ENCODE assay signal across 1 cellular context in the genomic region with DNA sequence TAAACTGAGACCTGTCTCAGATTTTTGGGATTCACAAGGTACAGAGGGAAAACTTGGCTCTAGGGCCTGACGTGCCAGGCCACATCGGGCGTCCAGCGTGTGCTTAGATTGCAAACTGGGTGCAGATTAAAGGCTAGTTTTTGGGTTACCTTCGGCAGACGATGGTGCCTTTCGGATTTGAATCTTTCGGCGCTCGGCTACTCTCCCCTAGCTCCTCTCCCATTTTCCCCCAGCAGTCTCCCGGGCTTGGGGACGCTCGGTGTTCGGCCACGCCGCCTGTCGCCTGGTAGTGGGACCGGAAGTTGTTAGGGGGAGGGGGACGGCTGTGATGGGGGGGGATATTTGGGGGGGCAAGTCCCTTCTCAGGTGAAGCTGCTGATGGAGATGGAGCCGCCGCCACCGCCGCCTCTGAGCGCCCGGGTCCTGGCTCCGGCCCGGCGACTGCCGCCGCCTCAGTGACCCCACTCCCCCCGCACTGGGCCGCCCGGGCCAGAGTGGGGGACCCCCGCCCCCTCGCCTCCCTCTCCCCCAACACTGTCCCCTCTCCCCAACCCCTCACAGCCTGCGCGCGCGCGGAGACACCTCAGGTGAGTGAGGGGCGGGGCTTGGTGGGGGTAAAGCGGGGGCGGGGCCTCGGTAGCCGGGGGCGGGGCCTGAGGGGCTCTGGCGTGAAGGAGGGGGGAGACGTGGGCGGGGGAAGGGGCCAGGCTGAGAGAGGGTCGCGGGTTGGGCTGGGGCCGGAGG.
TF ChIP-seq lines count a peak whose summit lies in the region.

No MANE protein-coding gene starts in this region.

TF ChIP-seq in GM12878, 131 proteins besides CTCF, POLR2A, EP300 and RAD21 (continued from another document and continues in another):
- TF ChIP-seq, protein P1, sequence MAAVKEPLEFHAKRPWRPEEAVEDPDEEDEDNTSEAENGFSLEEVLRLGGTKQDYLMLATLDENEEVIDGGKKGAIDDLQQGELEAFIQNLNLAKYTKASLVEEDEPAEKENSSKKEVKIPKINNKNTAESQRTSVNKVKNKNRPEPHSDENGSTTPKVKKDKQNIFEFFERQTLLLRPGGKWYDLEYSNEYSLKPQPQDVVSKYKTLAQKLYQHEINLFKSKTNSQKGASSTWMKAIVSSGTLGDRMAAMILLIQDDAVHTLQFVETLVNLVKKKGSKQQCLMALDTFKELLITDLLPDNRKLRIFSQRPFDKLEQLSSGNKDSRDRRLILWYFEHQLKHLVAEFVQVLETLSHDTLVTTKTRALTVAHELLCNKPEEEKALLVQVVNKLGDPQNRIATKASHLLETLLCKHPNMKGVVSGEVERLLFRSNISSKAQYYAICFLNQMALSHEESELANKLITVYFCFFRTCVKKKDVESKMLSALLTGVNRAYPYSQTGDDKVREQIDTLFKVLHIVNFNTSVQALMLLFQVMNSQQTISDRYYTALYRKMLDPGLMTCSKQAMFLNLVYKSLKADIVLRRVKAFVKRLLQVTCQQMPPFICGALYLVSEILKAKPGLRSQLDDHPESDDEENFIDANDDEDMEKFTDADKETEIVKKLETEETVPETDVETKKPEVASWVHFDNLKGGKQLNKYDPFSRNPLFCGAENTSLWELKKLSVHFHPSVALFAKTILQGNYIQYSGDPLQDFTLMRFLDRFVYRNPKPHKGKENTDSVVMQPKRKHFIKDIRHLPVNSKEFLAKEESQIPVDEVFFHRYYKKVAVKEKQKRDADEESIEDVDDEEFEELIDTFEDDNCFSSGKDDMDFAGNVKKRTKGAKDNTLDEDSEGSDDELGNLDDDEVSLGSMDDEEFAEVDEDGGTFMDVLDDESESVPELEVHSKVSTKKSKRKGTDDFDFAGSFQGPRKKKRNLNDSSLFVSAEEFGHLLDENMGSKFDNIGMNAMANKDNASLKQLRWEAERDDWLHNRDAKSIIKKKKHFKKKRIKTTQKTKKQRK (IDR thresholded peaks at IDR 0.05; ENCODE audit: low read depth, low read length), result peak; percentile 49; the same call in 1 of the 2 replicates
- TF ChIP-seq MEF2A (IDR thresholded peaks at IDR 0.05; ENCODE audit: insufficient read depth, low read depth, low read length), result no peak
- TF ChIP-seq BMI1 (IDR thresholded peaks at IDR 0.05; ENCODE audit: borderline replicate concordance), result no peak
- TF ChIP-seq, protein P2, sequence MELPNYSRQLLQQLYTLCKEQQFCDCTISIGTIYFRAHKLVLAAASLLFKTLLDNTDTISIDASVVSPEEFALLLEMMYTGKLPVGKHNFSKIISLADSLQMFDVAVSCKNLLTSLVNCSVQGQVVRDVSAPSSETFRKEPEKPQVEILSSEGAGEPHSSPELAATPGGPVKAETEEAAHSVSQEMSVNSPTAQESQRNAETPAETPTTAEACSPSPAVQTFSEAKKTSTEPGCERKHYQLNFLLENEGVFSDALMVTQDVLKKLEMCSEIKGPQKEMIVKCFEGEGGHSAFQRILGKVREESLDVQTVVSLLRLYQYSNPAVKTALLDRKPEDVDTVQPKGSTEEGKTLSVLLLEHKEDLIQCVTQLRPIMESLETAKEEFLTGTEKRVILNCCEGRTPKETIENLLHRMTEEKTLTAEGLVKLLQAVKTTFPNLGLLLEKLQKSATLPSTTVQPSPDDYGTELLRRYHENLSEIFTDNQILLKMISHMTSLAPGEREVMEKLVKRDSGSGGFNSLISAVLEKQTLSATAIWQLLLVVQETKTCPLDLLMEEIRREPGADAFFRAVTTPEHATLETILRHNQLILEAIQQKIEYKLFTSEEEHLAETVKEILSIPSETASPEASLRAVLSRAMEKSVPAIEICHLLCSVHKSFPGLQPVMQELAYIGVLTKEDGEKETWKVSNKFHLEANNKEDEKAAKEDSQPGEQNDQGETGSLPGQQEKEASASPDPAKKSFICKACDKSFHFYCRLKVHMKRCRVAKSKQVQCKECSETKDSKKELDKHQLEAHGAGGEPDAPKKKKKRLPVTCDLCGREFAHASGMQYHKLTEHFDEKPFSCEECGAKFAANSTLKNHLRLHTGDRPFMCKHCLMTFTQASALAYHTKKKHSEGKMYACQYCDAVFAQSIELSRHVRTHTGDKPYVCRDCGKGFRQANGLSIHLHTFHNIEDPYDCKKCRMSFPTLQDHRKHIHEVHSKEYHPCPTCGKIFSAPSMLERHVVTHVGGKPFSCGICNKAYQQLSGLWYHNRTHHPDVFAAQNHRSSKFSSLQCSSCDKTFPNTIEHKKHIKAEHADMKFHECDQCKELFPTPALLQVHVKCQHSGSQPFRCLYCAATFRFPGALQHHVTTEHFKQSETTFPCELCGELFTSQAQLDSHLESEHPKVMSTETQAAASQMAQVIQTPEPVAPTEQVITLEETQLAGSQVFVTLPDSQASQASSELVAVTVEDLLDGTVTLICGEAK (IDR thresholded peaks at IDR 0.05; ENCODE audit: borderline replicate concordance), result peak; percentile 47; the same call in 1 of the 2 replicates
- TF ChIP-seq, protein P3, sequence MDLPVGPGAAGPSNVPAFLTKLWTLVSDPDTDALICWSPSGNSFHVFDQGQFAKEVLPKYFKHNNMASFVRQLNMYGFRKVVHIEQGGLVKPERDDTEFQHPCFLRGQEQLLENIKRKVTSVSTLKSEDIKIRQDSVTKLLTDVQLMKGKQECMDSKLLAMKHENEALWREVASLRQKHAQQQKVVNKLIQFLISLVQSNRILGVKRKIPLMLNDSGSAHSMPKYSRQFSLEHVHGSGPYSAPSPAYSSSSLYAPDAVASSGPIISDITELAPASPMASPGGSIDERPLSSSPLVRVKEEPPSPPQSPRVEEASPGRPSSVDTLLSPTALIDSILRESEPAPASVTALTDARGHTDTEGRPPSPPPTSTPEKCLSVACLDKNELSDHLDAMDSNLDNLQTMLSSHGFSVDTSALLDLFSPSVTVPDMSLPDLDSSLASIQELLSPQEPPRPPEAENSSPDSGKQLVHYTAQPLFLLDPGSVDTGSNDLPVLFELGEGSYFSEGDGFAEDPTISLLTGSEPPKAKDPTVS (IDR thresholded peaks at IDR 0.05; ENCODE audit: low read depth, low read length), result no peak
- TF ChIP-seq SREBF2 (IDR thresholded peaks at IDR 0.05; ENCODE audit: low read length), result no peak
- TF ChIP-seq, protein P4, sequence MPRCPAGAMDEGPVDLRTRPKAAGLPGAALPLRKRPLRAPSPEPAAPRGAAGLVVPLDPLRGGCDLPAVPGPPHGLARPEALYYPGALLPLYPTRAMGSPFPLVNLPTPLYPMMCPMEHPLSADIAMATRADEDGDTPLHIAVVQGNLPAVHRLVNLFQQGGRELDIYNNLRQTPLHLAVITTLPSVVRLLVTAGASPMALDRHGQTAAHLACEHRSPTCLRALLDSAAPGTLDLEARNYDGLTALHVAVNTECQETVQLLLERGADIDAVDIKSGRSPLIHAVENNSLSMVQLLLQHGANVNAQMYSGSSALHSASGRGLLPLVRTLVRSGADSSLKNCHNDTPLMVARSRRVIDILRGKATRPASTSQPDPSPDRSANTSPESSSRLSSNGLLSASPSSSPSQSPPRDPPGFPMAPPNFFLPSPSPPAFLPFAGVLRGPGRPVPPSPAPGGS (IDR thresholded peaks at IDR 0.05; ENCODE audit: borderline replicate concordance, insufficient read depth, low read depth, low read length, poor library complexity, severe bottlenecking), result no peak
- no peak for TF ChIP-seq BCL11A (IDR thresholded peaks at IDR 0.05; ENCODE audit: low read depth, low read length)
- no peak for TF ChIP-seq POLR2AphosphoS5 (IDR thresholded peaks at IDR 0.05; ENCODE audit: low read length)
- TF ChIP-seq, protein P5, sequence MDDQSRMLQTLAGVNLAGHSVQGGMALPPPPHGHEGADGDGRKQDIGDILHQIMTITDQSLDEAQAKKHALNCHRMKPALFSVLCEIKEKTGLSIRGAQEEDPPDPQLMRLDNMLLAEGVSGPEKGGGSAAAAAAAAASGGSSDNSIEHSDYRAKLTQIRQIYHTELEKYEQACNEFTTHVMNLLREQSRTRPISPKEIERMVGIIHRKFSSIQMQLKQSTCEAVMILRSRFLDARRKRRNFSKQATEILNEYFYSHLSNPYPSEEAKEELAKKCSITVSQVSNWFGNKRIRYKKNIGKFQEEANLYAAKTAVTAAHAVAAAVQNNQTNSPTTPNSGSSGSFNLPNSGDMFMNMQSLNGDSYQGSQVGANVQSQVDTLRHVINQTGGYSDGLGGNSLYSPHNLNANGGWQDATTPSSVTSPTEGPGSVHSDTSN (IDR thresholded peaks at IDR 0.05; ENCODE audit: insufficient replicate concordance, low read depth, low read length), result no peak
- no peak for TF ChIP-seq PAX5 (IDR thresholded peaks at IDR 0.05; ENCODE audit: borderline replicate concordance, low read depth, low read length)
- no peak for TF ChIP-seq SMAD1 (IDR thresholded peaks at IDR 0.05; ENCODE audit: low read depth, partially characterized antibody)
- TF ChIP-seq IKZF1 (conservative IDR thresholded peaks at IDR 0.05), result peak; percentile 51; the same call in 1 of the 2 replicates
- TF ChIP-seq MEF2B (IDR thresholded peaks at IDR 0.05; ENCODE audit: partially characterized antibody, poor library complexity, severe bottlenecking), result no peak
- 0 out of 2 replicates have a peak, but pooled peaks have one; percentile 3 for TF ChIP-seq TCF12 (IDR thresholded peaks at IDR 0.05; ENCODE audit: low read depth, low read length)
- no peak for TF ChIP-seq ASH2L (IDR thresholded peaks at IDR 0.05; ENCODE audit: borderline replicate concordance, low read depth)
- no peak for TF ChIP-seq SREBF1 (IDR thresholded peaks at IDR 0.05; ENCODE audit: low read length)
- peak; percentile 90 for TF ChIP-seq POU2F2 (IDR thresholded peaks at IDR 0.05; ENCODE audit: borderline replicate concordance, low read depth, low read length)
- no peak for TF ChIP-seq JUND (IDR thresholded peaks at IDR 0.05; ENCODE audit: low read depth, low read length)
- no peak for TF ChIP-seq HDGF (IDR thresholded peaks at IDR 0.05)
- no peak for TF ChIP-seq ZNF207 (IDR thresholded peaks at IDR 0.05; ENCODE audit: borderline replicate concordance)
- no peak for TF ChIP-seq CHD1 (IDR thresholded peaks at IDR 0.05; ENCODE audit: low read depth, low read length)
- TF ChIP-seq JUNB (IDR thresholded peaks at IDR 0.05), result no peak
- TF ChIP-seq BACH1 (IDR thresholded peaks at IDR 0.05; ENCODE audit: borderline replicate concordance), result no peak
- TF ChIP-seq, protein P6, sequence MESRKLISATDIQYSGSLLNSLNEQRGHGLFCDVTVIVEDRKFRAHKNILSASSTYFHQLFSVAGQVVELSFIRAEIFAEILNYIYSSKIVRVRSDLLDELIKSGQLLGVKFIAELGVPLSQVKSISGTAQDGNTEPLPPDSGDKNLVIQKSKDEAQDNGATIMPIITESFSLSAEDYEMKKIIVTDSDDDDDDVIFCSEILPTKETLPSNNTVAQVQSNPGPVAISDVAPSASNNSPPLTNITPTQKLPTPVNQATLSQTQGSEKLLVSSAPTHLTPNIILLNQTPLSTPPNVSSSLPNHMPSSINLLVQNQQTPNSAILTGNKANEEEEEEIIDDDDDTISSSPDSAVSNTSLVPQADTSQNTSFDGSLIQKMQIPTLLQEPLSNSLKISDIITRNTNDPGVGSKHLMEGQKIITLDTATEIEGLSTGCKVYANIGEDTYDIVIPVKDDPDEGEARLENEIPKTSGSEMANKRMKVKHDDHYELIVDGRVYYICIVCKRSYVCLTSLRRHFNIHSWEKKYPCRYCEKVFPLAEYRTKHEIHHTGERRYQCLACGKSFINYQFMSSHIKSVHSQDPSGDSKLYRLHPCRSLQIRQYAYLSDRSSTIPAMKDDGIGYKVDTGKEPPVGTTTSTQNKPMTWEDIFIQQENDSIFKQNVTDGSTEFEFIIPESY (IDR thresholded peaks at IDR 0.05), result no peak
- 0 out of 2 replicates have a peak, but pooled peaks have one; percentile 29 for TF ChIP-seq CBX5 (IDR thresholded peaks at IDR 0.05; ENCODE audit: low read depth)
- no peak for TF ChIP-seq SUZ12 (IDR thresholded peaks at IDR 0.05; ENCODE audit: unreplicated experiment)
- TF ChIP-seq NFXL1 (IDR thresholded peaks at IDR 0.05; ENCODE audit: borderline replicate concordance), result no peak
- TF ChIP-seq PML (IDR thresholded peaks at IDR 0.05; ENCODE audit: low read length), result 0 out of 2 replicates have a peak, but pooled peaks have one; percentile 48
- TF ChIP-seq RBBP5 (conservative IDR thresholded peaks at IDR 0.05), result no peak
- TF ChIP-seq, protein P7, sequence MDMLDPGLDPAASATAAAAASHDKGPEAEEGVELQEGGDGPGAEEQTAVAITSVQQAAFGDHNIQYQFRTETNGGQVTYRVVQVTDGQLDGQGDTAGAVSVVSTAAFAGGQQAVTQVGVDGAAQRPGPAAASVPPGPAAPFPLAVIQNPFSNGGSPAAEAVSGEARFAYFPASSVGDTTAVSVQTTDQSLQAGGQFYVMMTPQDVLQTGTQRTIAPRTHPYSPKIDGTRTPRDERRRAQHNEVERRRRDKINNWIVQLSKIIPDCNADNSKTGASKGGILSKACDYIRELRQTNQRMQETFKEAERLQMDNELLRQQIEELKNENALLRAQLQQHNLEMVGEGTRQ (IDR thresholded peaks at IDR 0.05; ENCODE audit: borderline replicate concordance, low read depth, low read length), result no peak
- TF ChIP-seq CBFB (IDR thresholded peaks at IDR 0.05; ENCODE audit: low read depth), result 0 out of 2 replicates have a peak, but pooled peaks have one; percentile 18
- TF ChIP-seq SMAD5 (IDR thresholded peaks at IDR 0.05; ENCODE audit: low read depth), result no peak
- 0 out of 2 replicates have a peak, but pooled peaks have one; percentile 25 for TF ChIP-seq TBL1XR1 (IDR thresholded peaks at IDR 0.05; ENCODE audit: low read depth, low read length)
- 0 out of 2 replicates have a peak, but pooled peaks have one; percentile 44 for TF ChIP-seq CHD2 (IDR thresholded peaks at IDR 0.05; ENCODE audit: borderline replicate concordance, low read depth, low read length)
- TF ChIP-seq POLR2AphosphoS2 (IDR thresholded peaks at IDR 0.05; ENCODE audit: low read depth, low read length), result peak; percentile 77; the same call in 1 of the 2 replicates
- no peak for TF ChIP-seq ETV6 (conservative IDR thresholded peaks at IDR 0.05 in 1 of 2, IDR thresholded peaks at IDR 0.05 in 1 of 2; ENCODE audit: borderline replicate concordance in 1 of 2, low read depth in 1 of 2)
- TF ChIP-seq FOXM1 (IDR thresholded peaks at IDR 0.05; ENCODE audit: low read depth, low read length), result 0 out of 2 replicates have a peak, but pooled peaks have one; percentile 20
- no peak for TF ChIP-seq MYC (IDR thresholded peaks at IDR 0.05; ENCODE audit: insufficient read depth, insufficient read length, insufficient replicate concordance, low read length, severe bottlenecking)
- no peak for TF ChIP-seq ZNF217 (IDR thresholded peaks at IDR 0.05)
- TF ChIP-seq CREM (IDR thresholded peaks at IDR 0.05; ENCODE audit: low read depth), result peak; percentile 40; the same call in 1 of the 2 replicates
- no peak for TF ChIP-seq MYB (IDR thresholded peaks at IDR 0.05; ENCODE audit: borderline replicate concordance, low read depth, low read length)
- TF ChIP-seq LARP7 (IDR thresholded peaks at IDR 0.05), result no peak
